ENCODE assay signal across 12 cellular contexts in genomic region chr10:121080324-121080807, GRCh38.
A peak's percentile ranks its signal among the peaks of the same experiment; 100 is the strongest.
DNase-seq lines count a peak whose midpoint lies in the region; ATAC-seq and TF ChIP-seq lines count a peak whose summit lies in the region.
"Had no signal": no experiment of that assay in that cellular context is flagged by ENCODE, and none has a peak within 500 bp of the region (broad histone marks: within the 10 kb centered on the region; RNA-seq: fewer than 3 reads in every experiment).

No MANE protein-coding gene starts in this region.

- H2BK5ac ChIP-seq in neuronal stem cell (ENCODE audit: low read length): no peak overlapping the region

- H2BK120ac ChIP-seq in neuronal stem cell (ENCODE audit: low read depth, low read length): no peak overlapping the region

- no peaks in the 10 kb centered on the region for H3K9me3 ChIP-seq in neuronal stem cell (replicated peaks in 1 of 2; ENCODE audit: control insufficient read depth in 2 of 2, insufficient read depth in 1 of 2, low read depth in 1 of 2, low read length in 2 of 2)

- no peaks in the 10 kb centered on the region for H3K36me3 ChIP-seq in neuronal stem cell (replicated peaks in 1 of 2; ENCODE audit: control insufficient read depth in 2 of 2, insufficient read depth in 2 of 2, low read length in 2 of 2)

- H3K4me3 ChIP-seq in neuronal stem cell (ENCODE audit: low read length in 2 of 2): no peak overlapping the region

- no peak overlapping the region for H4K91ac ChIP-seq in neuronal stem cell (ENCODE audit: low read depth, low read length, poor library complexity)

- CTCF ChIA-PET in HEK293T (lab: Yijun Ruan, JAX): interaction anchor here (2.5 kb wide), 1 partner anchor 10 kb away, joined by 12 read pairs; no protein-coding TSS in a partner anchor

- peaks cover 0 to 5% of the 10 kb centered on the region in 2 donors for H3K4me1 ChIP-seq in neuronal stem cell (ENCODE audit: control insufficient read depth in 2 of 2, insufficient read depth in 1 of 2, low read depth in 1 of 2, low read length in 2 of 2)

- DNase-seq in HEK293T (ENCODE audit: extremely low spot score) (peak; percentile 50), NCI-H82 (lab: John Stamatoyannopoulos, UW) (peak; percentile 97), Right ventricle myocardium superior (peak; percentile 61), neuronal stem cell (ENCODE audit: low spot score) (no peak), SHP77 treated with DMSO at 0.1 percent for 48 hours (lab: John Stamatoyannopoulos, UW) (no peak), germinal center (ENCODE audit: low spot score) (no peak)
- no peak for DNase-seq in activated naive CD4-positive, alpha-beta T cell treated with Interleukin-2 at 50 U/mL for 16 hours
- DNase-seq: NCI-H1105 treated with DMSO at 0.1 percent for 48 hours; NCI-H526; stimulated activated CD4-positive, alpha-beta T cell treated with anti-CD3 and anti-CD28 coated beads, Interleukin-4, amount 100 ng/mL, for 4 hours had no signal

- H3K27ac ChIP-seq in neuronal stem cell (replicated peaks; ENCODE audit: low read length): no peak overlapping the region

- intact Hi-C loops in Right ventricle myocardium superior (cut with DNase I): no loop called here

- WGBS in neuronal stem cell (ENCODE audit: extremely low coverage in 2 of 2, insufficient read length in 2 of 2, insufficient replicate concordance in 1 of 2), 2 donors: no CpG with 5 or more reads among the region's 6 CpGs

- H3K9ac ChIP-seq in neuronal stem cell (ENCODE audit: low read depth, low read length, poor library complexity): no peak overlapping the region

- H3K79me1 ChIP-seq in neuronal stem cell (ENCODE audit: low read depth, low read length): no peaks in the 10 kb centered on the region

- no peak overlapping the region for H3K23ac ChIP-seq in neuronal stem cell (ENCODE audit: low read depth, low read length, poor library complexity)

- no peak overlapping the region for H2BK15ac ChIP-seq in neuronal stem cell (ENCODE audit: low read length)

- H2AK5ac ChIP-seq in neuronal stem cell (ENCODE audit: low read depth, low read length): no peak overlapping the region

- POLR2A ChIA-PET in HEK293T (lab: Yijun Ruan, JAX): interaction anchor here (1.8 kb wide), 1 partner anchor 114 kb away, joined by 5 read pairs; no protein-coding TSS in a partner anchor

- H3K4me2 ChIP-seq in neuronal stem cell (ENCODE audit: insufficient read depth, low read length, poor library complexity, severe bottlenecking): no peak overlapping the region

- H3K27me3 ChIP-seq in neuronal stem cell (ENCODE audit: control insufficient read depth in 3 of 3, insufficient read depth in 3 of 3, low read depth in 1 of 3, low read length in 3 of 3): no peaks in the 10 kb centered on the region

- H3K18ac ChIP-seq in neuronal stem cell (ENCODE audit: low read length): peak overlapping the region; percentile 17

- ATAC-seq in Right ventricle myocardium superior (ENCODE audit: poor library complexity) (peak; percentile 72), esophagus mucosa (no peak)
- ATAC-seq: stimulated activated memory B cell treated with anti-CD40 and anti-IgM and Interleukin-4, amounts not matched to agents 10 μg/mL and 1 μg/mL and 100 μg/mL, for 72 hours had no signal

- H2BK12ac ChIP-seq in neuronal stem cell (ENCODE audit: low read length): no peak overlapping the region

- no peak overlapping the region for H2AFZ ChIP-seq in neuronal stem cell (ENCODE audit: low read length)

- no peak overlapping the region for H4K8ac ChIP-seq in neuronal stem cell (ENCODE audit: low read depth, low read length)

- H3K14ac ChIP-seq in neuronal stem cell (ENCODE audit: low read length): no peak overlapping the region

- H3K4ac ChIP-seq in neuronal stem cell (ENCODE audit: low read length): no peak overlapping the region

TF ChIP-seq in HEK293T, 16 proteins besides CTCF, POLR2A, EP300 and RAD21:
- TF ChIP-seq FOXM1 (IDR thresholded peaks at IDR 0.05; ENCODE audit: borderline replicate concordance) (no peak), BHLHE40 (IDR thresholded peaks at IDR 0.05; ENCODE audit: borderline replicate concordance) (no peak), CTBP1 (IDR thresholded peaks at IDR 0.05; ENCODE audit: borderline replicate concordance) (no peak), TARDBP (IDR thresholded peaks at IDR 0.05) (no peak), ELF4 (IDR thresholded peaks at IDR 0.05) (no peak), ARNT (IDR thresholded peaks at IDR 0.05) (no peak), ZNF384 (IDR thresholded peaks at IDR 0.05) (no peak), LEF1 (IDR thresholded peaks at IDR 0.05; ENCODE audit: borderline replicate concordance) (no peak), L3MBTL2 (conservative IDR thresholded peaks at IDR 0.05) (no peak), FOXK2 (IDR thresholded peaks at IDR 0.05) (no peak), SP1 (IDR thresholded peaks at IDR 0.05) (no peak), SUZ12 (IDR thresholded peaks at IDR 0.05) (no peak), FOXA1 (IDR thresholded peaks at IDR 0.05) (no peak), NFRKB (IDR thresholded peaks at IDR 0.05) (no peak), HDGF (IDR thresholded peaks at IDR 0.05; ENCODE audit: borderline replicate concordance) (no peak)
- TF ChIP-seq, protein P1, sequence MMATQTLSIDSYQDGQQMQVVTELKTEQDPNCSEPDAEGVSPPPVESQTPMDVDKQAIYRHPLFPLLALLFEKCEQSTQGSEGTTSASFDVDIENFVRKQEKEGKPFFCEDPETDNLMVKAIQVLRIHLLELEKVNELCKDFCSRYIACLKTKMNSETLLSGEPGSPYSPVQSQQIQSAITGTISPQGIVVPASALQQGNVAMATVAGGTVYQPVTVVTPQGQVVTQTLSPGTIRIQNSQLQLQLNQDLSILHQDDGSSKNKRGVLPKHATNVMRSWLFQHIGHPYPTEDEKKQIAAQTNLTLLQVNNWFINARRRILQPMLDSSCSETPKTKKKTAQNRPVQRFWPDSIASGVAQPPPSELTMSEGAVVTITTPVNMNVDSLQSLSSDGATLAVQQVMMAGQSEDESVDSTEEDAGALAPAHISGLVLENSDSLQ (IDR thresholded peaks at IDR 0.05): no peak

Comparison
In these comparisons a context has a peak if more than half of its experiments do, and no peak if none do; other contexts are left out.
1. DNase-seq: peak in HEK293T (single experiment), NCI-H82 (single experiment) and Right ventricle myocardium superior (single experiment); none in neuronal stem cell (single experiment), SHP77 treated with DMSO at 0.1 percent for 48 hours (single experiment), germinal center (single experiment) and activated naive CD4-positive, alpha-beta T cell treated with Interleukin-2 at 50 U/mL for 16 hours (single experiment).